Comparison of ENCODE assay signal across 21 cellular contexts in the genomic region with DNA sequence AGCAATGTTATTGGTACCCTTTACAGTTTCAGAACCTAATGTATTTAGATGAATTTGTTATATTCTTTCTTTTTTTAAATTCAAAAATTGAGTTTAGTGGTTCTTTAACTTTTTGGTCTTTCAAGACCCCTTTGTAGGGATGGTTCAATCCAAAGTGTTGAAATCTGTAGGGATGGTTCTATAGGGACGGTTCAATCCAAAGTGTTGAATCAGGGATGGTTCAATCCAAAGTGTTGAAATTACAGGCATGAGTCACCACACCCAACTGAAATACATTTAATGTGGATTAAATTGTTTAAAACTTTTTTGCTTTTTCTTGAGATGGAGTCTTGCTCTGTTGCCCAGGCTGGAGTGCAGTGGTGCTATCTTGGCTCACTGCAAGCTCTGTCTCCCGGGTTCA. TPM values are rescaled to one million over a fixed set of nuclear protein-coding genes. Genes with fewer than 3 reads are reported as not detected.
DNase-seq lines count a peak whose midpoint lies in the region; ATAC-seq and TF ChIP-seq lines count a peak whose summit lies in the region.
"Had no signal": no experiment of that assay in that cellular context is flagged by ENCODE, and none has a peak within 500 bp of the region (broad histone marks: within the 10 kb centered on the region; RNA-seq: fewer than 3 reads in every experiment).

No MANE protein-coding gene starts in this region.

- POLR2A ChIA-PET in CD4-positive, alpha-beta T cell (lab: Charles Lee): no interaction called here

- no peak overlapping the region for H3K4me3 ChIP-seq in choroid plexus epithelial cell (ENCODE audit: low read depth, low read length)
- H3K4me3 ChIP-seq: cardiac muscle cell, heart right ventricle, lower lobe of right lung had no signal

- TF ChIP-seq CTCF in choroid plexus epithelial cell (conservative IDR thresholded peaks at IDR 0.05; ENCODE audit: low read depth, low read length): no peak
- no peak for TF ChIP-seq CTCF in CD4-positive, alpha-beta T cell (IDR thresholded peaks at IDR 0.05)

- peaks cover 87% of the 10 kb centered on the region for H3K36me3 Mint-ChIP-seq in CD4-positive, alpha-beta T cell (ENCODE audit: low read depth)

- H3K27me3 Mint-ChIP-seq in CD4-positive, alpha-beta T cell: no peaks in the 10 kb centered on the region
- H3K27me3 Mint-ChIP-seq: activated CD8-positive, alpha-beta memory T cell treated with anti-CD3 and anti-CD28 coated beads, Interleukin-2, amount 10 ng/mL, durations not matched to agents 7 days and 5 days; activated naive CD8-positive, alpha-beta T cell treated with anti-CD3 and anti-CD28 coated beads for 36 hours had no signal

- CTCF ChIA-PET in CD4-positive, alpha-beta T cell (lab: Charles Lee): no interaction called here

- no peaks in the 10 kb centered on the region for H3K27me3 ChIP-seq in CD4-positive, alpha-beta T cell (ENCODE audit: control insufficient read depth, insufficient read depth, low read length)
- H3K27me3 ChIP-seq: cardiac muscle cell, heart right ventricle had no signal

- no peak overlapping the region for H3K4me3 Mint-ChIP-seq in CD4-positive, alpha-beta T cell
- H3K4me3 Mint-ChIP-seq: activated CD8-positive, alpha-beta memory T cell treated with anti-CD3 and anti-CD28 coated beads, Interleukin-2, amount 10 ng/mL, durations not matched to agents 7 days and 5 days; activated naive CD8-positive, alpha-beta T cell treated with anti-CD3 and anti-CD28 coated beads for 36 hours had no signal

- H3K9me3 ChIP-seq in CD4-positive, alpha-beta T cell (ENCODE audit: control insufficient read depth, low read length): no peaks in the 10 kb centered on the region
- H3K9me3 ChIP-seq: Caco-2, heart right ventricle, lower lobe of right lung had no signal

- intact Hi-C loops in CD4-positive, alpha-beta T cell (cut with DNase I, micrococcal nuclease): no loop called here

- no peak for ATAC-seq in CD4-positive, alpha-beta T cell (ENCODE audit: poor library complexity)
- ATAC-seq in HG02884 (IDR thresholded peaks at IDR 0.05; ENCODE audit: unreplicated experiment) (no peak), HG02571 (IDR thresholded peaks at IDR 0.05; ENCODE audit: unreplicated experiment) (no peak)
- ATAC-seq: activated CD8-positive, alpha-beta memory T cell treated with anti-CD3 and anti-CD28 coated beads, Interleukin-2, amount 10 ng/mL, durations not matched to agents 7 days and 5 days; heart right ventricle; lower lobe of right lung had no signal

- no peaks in the 10 kb centered on the region for H3K4me1 Mint-ChIP-seq in CD4-positive, alpha-beta T cell (ENCODE audit: low read depth)
- H3K4me1 Mint-ChIP-seq: activated CD8-positive, alpha-beta memory T cell treated with anti-CD3 and anti-CD28 coated beads, Interleukin-2, amount 10 ng/mL, durations not matched to agents 7 days and 5 days; activated naive CD8-positive, alpha-beta T cell treated with anti-CD3 and anti-CD28 coated beads for 36 hours had no signal

- H3K9me3 Mint-ChIP-seq in CD4-positive, alpha-beta T cell: no peaks in the 10 kb centered on the region
- H3K9me3 Mint-ChIP-seq: activated naive CD8-positive, alpha-beta T cell treated with anti-CD3 and anti-CD28 coated beads for 36 hours had no signal

- peak; percentile 43 for DNase-seq in EH (ENCODE audit: low read depth)
- DNase-seq in LHCN-M2 (ENCODE audit: low read depth): peak; percentile 33
- DNase-seq in choroid plexus epithelial cell (ENCODE audit: low read depth): peak; percentile 70
- DNase-seq in non-pigmented ciliary epithelial cell (ENCODE audit: low read depth): peak; percentile 20
- DNase-seq in CD4-positive, alpha-beta T cell: no peak
- DNase-seq: activated CD4-positive, alpha-beta T cell treated with anti-CD3 and anti-CD28 coated beads for 4 hours; activated CD8-positive, alpha-beta memory T cell treated with anti-CD3 and anti-CD28 coated beads, Interleukin-2, amount 10 ng/mL, durations not matched to agents 7 days and 5 days; activated naive CD8-positive, alpha-beta T cell treated with anti-CD3 and anti-CD28 coated beads for 36 hours; Caco-2; GOT3; heart right ventricle; KBM-7; lower lobe of right lung; NCI-H1092; NCI-H2081 treated with DMSO at 0.1 percent for 48 hours; NCI-H446 treated with DMSO at 0.1 percent for 48 hours; NK-92 treated with Interleukin-12 subunit alpha and Interleukin-12 subunit beta, amount 100 ng/mL, for 24 hours; nucleus accumbens had no signal

- no peak overlapping the region for H3K27ac ChIP-seq in CD4-positive, alpha-beta T cell (ENCODE audit: low read depth, low read length)
- H3K27ac ChIP-seq: cardiac muscle cell, heart right ventricle, lower lobe of right lung had no signal

- no peak overlapping the region for H3K27ac Mint-ChIP-seq in CD4-positive, alpha-beta T cell
- H3K27ac Mint-ChIP-seq: activated CD8-positive, alpha-beta memory T cell treated with anti-CD3 and anti-CD28 coated beads, Interleukin-2, amount 10 ng/mL, durations not matched to agents 7 days and 5 days; activated naive CD8-positive, alpha-beta T cell treated with anti-CD3 and anti-CD28 coated beads for 36 hours had no signal

RNA-seq across cellular contexts. Expression of a gene that starts 30.6 kb away (rescaled TPM):
- 42.7 and 49.1 TPM in 2 replicates for total RNA-seq in LHCN-M2 (2014; rRNA removed)
- 33.1 TPM for polyA plus RNA-seq in LHCN-M2 (2012)
- 10 to 100 TPM; 46.0 to 46.5 TPM for total RNA-seq in CD4-positive, alpha-beta T cell

RNA-seq across cellular contexts. Expression of a gene that starts 39.9 kb away (rescaled TPM):
- 16.9 and 17.4 TPM in 2 replicates for total RNA-seq in LHCN-M2 (2014; rRNA removed)
- 16.6 TPM for polyA plus RNA-seq in LHCN-M2 (2012)
- total RNA-seq in CD4-positive, alpha-beta T cell: 1 to 10 TPM; 2.3 to 3.0 TPM

Comparison
In these comparisons a context has a peak if more than half of its experiments do, and no peak if none do; other contexts are left out.
1. DNase-seq: peak in EH (single experiment), LHCN-M2 (single experiment), choroid plexus epithelial cell (single experiment) and non-pigmented ciliary epithelial cell (single experiment); none in CD4-positive, alpha-beta T cell (0 of 10).